Comparison of ENCODE assay signal across 21 cellular contexts in the genomic region with DNA sequence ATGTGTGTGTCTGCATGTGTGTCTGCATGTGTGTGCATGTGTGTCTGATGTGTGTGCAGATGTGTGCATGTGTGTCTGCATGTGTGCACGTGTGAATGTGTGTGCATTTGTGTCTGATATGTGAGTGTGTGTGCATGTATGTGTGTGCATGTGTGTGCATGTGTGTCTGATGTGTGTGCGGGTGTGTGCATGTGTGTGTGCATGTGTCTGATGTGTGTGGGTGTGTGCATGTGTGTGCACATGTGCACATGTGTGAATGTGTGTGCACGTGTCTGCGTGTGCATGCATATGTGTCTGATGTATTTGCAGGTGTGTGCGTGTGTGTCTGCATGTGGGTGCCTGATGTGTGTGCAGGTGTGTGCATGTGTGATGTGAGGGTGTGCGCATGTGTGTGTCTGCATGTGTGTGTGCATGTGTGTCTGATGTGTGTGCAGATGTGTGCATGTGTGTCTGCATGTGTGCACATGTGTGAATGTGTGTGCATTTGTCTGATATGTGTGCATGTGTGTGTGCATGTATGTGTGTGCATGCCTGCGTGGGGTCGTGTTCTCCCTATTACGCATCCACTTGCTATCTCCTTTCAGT.
DNase-seq lines count a peak whose midpoint lies in the region; ATAC-seq and TF ChIP-seq lines count a peak whose summit lies in the region.
"Had no signal": no experiment of that assay in that cellular context is flagged by ENCODE, and none has a peak within 500 bp of the region (broad histone marks: within the 10 kb centered on the region; RNA-seq: fewer than 3 reads in every experiment).

No MANE protein-coding gene starts in this region.

- H3K27ac Mint-ChIP-seq in brain, result peak overlapping the region in 4 of 5 experiments; percentile 7 to 69 (median 34)
- H3K27ac Mint-ChIP-seq: B cell, HFFc6 had no signal

- no peaks in the 10 kb centered on the region for H3K9me3 ChIP-seq in testis
- H3K9me3 ChIP-seq: SJCRH30 had no signal

- peaks cover 0 to 9% (median 2%) of the 10 kb centered on the region in 5 experiments for H3K9me3 Mint-ChIP-seq in brain

- H3K27me3 Mint-ChIP-seq in brain, result peaks cover 12% of the 10 kb centered on the region

- WGBS in testis, 2 donors, result 68 to 74% methylated on average over 6 to 9 of the region's 9 CpGs

- peaks cover 54% of the 10 kb centered on the region for H3K4me1 Mint-ChIP-seq in brain
- H3K4me1 Mint-ChIP-seq: B cell had no signal

- TF ChIP-seq POLR2A in testis (IDR thresholded peaks at IDR 0.05) (no peak), GM18505 (IDR thresholded peaks at IDR 0.05; ENCODE audit: borderline replicate concordance, extremely low read depth, insufficient read depth, insufficient read length) (no peak)

- peak overlapping the region in 1 of 5 experiments; percentile 46 for H3K4me3 Mint-ChIP-seq in brain
- H3K4me3 Mint-ChIP-seq: B cell, HFFc6 had no signal

- no peaks in the 10 kb centered on the region for H3K4me1 ChIP-seq in testis
- H3K4me1 ChIP-seq: SJCRH30 had no signal

- TF ChIP-seq CTCF in brain (conservative IDR thresholded peaks at IDR 0.05) (no peak), testis (IDR thresholded peaks at IDR 0.05) (no peak)

- no peak for ATAC-seq in GM18505 (IDR thresholded peaks at IDR 0.05; ENCODE audit: unreplicated experiment)
- ATAC-seq: Panc1 had no signal

- H3K36me3 Mint-ChIP-seq in brain, result no peaks in the 10 kb centered on the region

- H3K4me3 ChIP-seq in testis, result no peak overlapping the region
- H3K4me3 ChIP-seq: SJCRH30 had no signal

- peak; percentile 28 for DNase-seq in activated CD8-positive, alpha-beta memory T cell treated with anti-CD3 and anti-CD28 coated beads, Interleukin-2, amount 50 U/mL, for 48 hours
- DNase-seq in activated CD8-positive, alpha-beta memory T cell treated with anti-CD3 and anti-CD28 coated beads for 24 hours, result no peak
- DNase-seq in mesenteric fat pad (ENCODE audit: low spot score) (peak; percentile 55), testis (peak; percentile 6), T-helper 9 cell (no peak), GM03348 (ENCODE audit: low spot score) (no peak)
- DNase-seq: DMS 273 treated with DMSO at 0.1 percent for 48 hours, GDM1, HFFc6, IMR-90, Karpas-422, NCI-H1092, NCI-H1436 treated with DMSO at 0.1 percent for 48 hours, NCI-H2029, NCI-H2171 treated with DMSO at 0.1 percent for 48 hours, NCI-H446 treated with DMSO at 0.1 percent for 48 hours, SJCRH30 had no signal

- no peaks in the 10 kb centered on the region for H3K27me3 ChIP-seq in testis
- H3K27me3 ChIP-seq: SJCRH30 had no signal

- no peaks in the 10 kb centered on the region for H3K36me3 ChIP-seq in testis (ENCODE audit: low read depth, missing control alignments)
- H3K36me3 ChIP-seq: SJCRH30 had no signal

- intact Hi-C loops in testis (cut with DNase I; ENCODE audit: low total_unique reads), result no loop called here

- no peak overlapping the region for H3K27ac ChIP-seq in testis
- H3K27ac ChIP-seq: SJCRH30 had no signal

Comparison
In these comparisons a context has a peak if more than half of its experiments do, and no peak if none do; other contexts are left out.
1. DNase-seq: peak in activated CD8-positive, alpha-beta memory T cell treated with anti-CD3 and anti-CD28 coated beads, Interleukin-2, amount 50 U/mL, for 48 hours (single experiment), mesenteric fat pad (single experiment) and testis (single experiment); none in activated CD8-positive, alpha-beta memory T cell treated with anti-CD3 and anti-CD28 coated beads for 24 hours (single experiment), T-helper 9 cell (single experiment) and GM03348 (single experiment).